ENCODE assay signal across 19 cellular contexts in genomic region chr15:78325092-78325843, GRCh38. TPM values are rescaled to one million over a fixed set of nuclear protein-coding genes. Genes with fewer than 3 reads are reported as not detected.
DNase-seq lines count a peak whose midpoint lies in the region; ATAC-seq and TF ChIP-seq lines count a peak whose summit lies in the region.
"Had no signal": no experiment of that assay in that cellular context is flagged by ENCODE, and none has a peak within 500 bp of the region (broad histone marks: within the 10 kb centered on the region; RNA-seq: fewer than 3 reads in every experiment).

No MANE protein-coding gene starts in this region.

- ATAC-seq in foreskin keratinocyte (peak; percentile 12), HG03139 (IDR thresholded peaks at IDR 0.05; ENCODE audit: unreplicated experiment) (no peak)
- ATAC-seq: activated T-cell treated with anti-CD3 and anti-CD28 coated beads, Interleukin-2, amount 50 U/mL, for 72 hours; left lobe of liver had no signal

- no peak overlapping the region for H3K4me3 ChIP-seq in HEK293 (ENCODE audit: low read depth, low read length)
- H3K4me3 ChIP-seq: GM23248 had no signal

- H3K36me3 Mint-ChIP-seq in activated CD4-positive, alpha-beta T cell treated with anti-CD3 and anti-CD28 coated beads, Interleukin-2, amount 10 ng/mL, durations not matched to agents 7 days and 5 days (ENCODE audit: low read depth), result no peaks in the 10 kb centered on the region

- TF ChIP-seq CTCF in HEK293 (tag by site-specific recombination; IDR thresholded peaks at IDR 0.05) (no peak), foreskin keratinocyte (conservative IDR thresholded peaks at IDR 0.05) (peak; percentile 9)

- DNase-seq in astrocyte of the hippocampus (ENCODE audit: low read depth, low spot score), result peak; percentile 82
- DNase-seq in foreskin keratinocyte, result peak; percentile 42 to 66
- peak; percentile 79 for DNase-seq in renal cortical epithelial cell (ENCODE audit: low read depth)
- no peak for DNase-seq in SK-N-DZ (ENCODE audit: low spot score)
- no peak for DNase-seq in activated CD4-positive, alpha-beta T cell treated with anti-CD3 and anti-CD28 coated beads, Interleukin-2, amount 10 ng/mL, durations not matched to agents 7 days and 5 days
- DNase-seq: activated CD4-positive, alpha-beta T cell treated with anti-CD3 and anti-CD28 coated beads, Interleukin-2, amount 50 U/mL, for 1 hour; activated T-cell treated with anti-CD3 and anti-CD28 coated beads, Interleukin-2, amount 50 U/mL, for 72 hours; amniotic stem cell; CD4-positive, alpha-beta T cell; effector memory CD4-positive, alpha-beta T cell; glutamatergic neuron; GM23248; NCI-H1930; NCI-H82; stimulated activated naive CD4-positive, alpha-beta T cell treated with Interleukin-2 at 50 U/mL for 16 hours; T-helper 9 cell had no signal

- H3K4me1 ChIP-seq in HEK293 (ENCODE audit: control insufficient read depth, insufficient read depth, low read length) (no peaks in the 10 kb centered on the region; the same call in 1 of the 2 replicates), foreskin keratinocyte (no peaks in the 10 kb centered on the region)

- H3K9me3 Mint-ChIP-seq in activated CD4-positive, alpha-beta T cell treated with anti-CD3 and anti-CD28 coated beads, Interleukin-2, amount 10 ng/mL, durations not matched to agents 7 days and 5 days, result no peaks in the 10 kb centered on the region
- H3K9me3 Mint-ChIP-seq: activated T-cell treated with anti-CD3 and anti-CD28 coated beads, Interleukin-2, amount 50 U/mL, for 72 hours; CD4-positive, alpha-beta T cell had no signal

- H3K4me1 Mint-ChIP-seq in activated CD4-positive, alpha-beta T cell treated with anti-CD3 and anti-CD28 coated beads, Interleukin-2, amount 10 ng/mL, durations not matched to agents 7 days and 5 days, result no peaks in the 10 kb centered on the region

- CTCF ChIA-PET in HEK293 (lab: Yijun Ruan, JAX), result interaction anchor here (1.1 to 2.7 kb wide), 2 partner anchors 17 to 98 kb away, joined by 3 to 8 read pairs; no protein-coding TSS in a partner anchor
- CTCF ChIA-PET in activated CD4-positive, alpha-beta T cell treated with anti-CD3 and anti-CD28 coated beads, Interleukin-2, amount 10 ng/mL, durations not matched to agents 7 days and 5 days (lab: Charles Lee), result interaction anchor here (1.3 kb wide), 1 partner anchor 14 kb away, joined by 4 read pairs; no protein-coding TSS in a partner anchor

- no peak overlapping the region for H3K27ac ChIP-seq in HEK293 (ENCODE audit: extremely low read depth, low read depth, low read length)
- no peak overlapping the region for H3K27ac ChIP-seq in foreskin keratinocyte
- H3K27ac ChIP-seq: GM23248 had no signal

- H3K9me3 ChIP-seq in HEK293 (ENCODE audit: control insufficient read depth, insufficient read depth, low read depth, low read length), result no peaks in the 10 kb centered on the region

- H3K27me3 ChIP-seq in foreskin keratinocyte, result peaks cover 2% of the 10 kb centered on the region

- no peaks in the 10 kb centered on the region for H3K27me3 Mint-ChIP-seq in activated CD4-positive, alpha-beta T cell treated with anti-CD3 and anti-CD28 coated beads, Interleukin-2, amount 10 ng/mL, durations not matched to agents 7 days and 5 days
- H3K27me3 Mint-ChIP-seq: CD4-positive, alpha-beta T cell had no signal

- H3K27ac Mint-ChIP-seq in activated CD4-positive, alpha-beta T cell treated with anti-CD3 and anti-CD28 coated beads, Interleukin-2, amount 10 ng/mL, durations not matched to agents 7 days and 5 days, result no peak overlapping the region
- H3K27ac Mint-ChIP-seq: activated T-cell treated with anti-CD3 and anti-CD28 coated beads, Interleukin-2, amount 50 U/mL, for 72 hours; CD4-positive, alpha-beta T cell had no signal

- no peak overlapping the region for H3K4me3 Mint-ChIP-seq in activated CD4-positive, alpha-beta T cell treated with anti-CD3 and anti-CD28 coated beads, Interleukin-2, amount 10 ng/mL, durations not matched to agents 7 days and 5 days
- H3K4me3 Mint-ChIP-seq: activated T-cell treated with anti-CD3 and anti-CD28 coated beads, Interleukin-2, amount 50 U/mL, for 72 hours; CD4-positive, alpha-beta T cell had no signal

- H3K36me3 ChIP-seq in HEK293 (ENCODE audit: control insufficient read depth in 2 of 2, insufficient read depth in 1 of 2, low read length in 2 of 2), result no peaks in the 10 kb centered on the region

- POLR2A ChIA-PET in HEK293 (lab: Yijun Ruan, JAX), result no interaction called here
- POLR2A ChIA-PET in activated CD4-positive, alpha-beta T cell treated with anti-CD3 and anti-CD28 coated beads, Interleukin-2, amount 10 ng/mL, durations not matched to agents 7 days and 5 days (lab: Charles Lee), result interaction anchor here (0.7 kb wide), 1 partner anchor 90 kb away, joined by 3 read pairs; no protein-coding TSS in a partner anchor

TF ChIP-seq in HEK293, 187 proteins besides CTCF, POLR2A, EP300 and RAD21:
- TF ChIP-seq ZNF391 (tag by site-specific recombination; IDR thresholded peaks at IDR 0.05; ENCODE audit: borderline replicate concordance, low read depth) (no peak), ZNF2 (tag by site-specific recombination; IDR thresholded peaks at IDR 0.05) (no peak), REPIN1 (tag by site-specific recombination; IDR thresholded peaks at IDR 0.05; ENCODE audit: low read depth) (no peak), ZFP3 (tag by site-specific recombination; IDR thresholded peaks at IDR 0.05; ENCODE audit: low read depth) (no peak), SCRT1 (tag by site-specific recombination; IDR thresholded peaks at IDR 0.05; ENCODE audit: borderline replicate concordance) (no peak), ZFHX2 (tag by site-specific recombination; conservative IDR thresholded peaks at IDR 0.05) (peak; percentile 53; the same call in 1 of the 2 replicates), ZIC2 (tag by site-specific recombination; IDR thresholded peaks at IDR 0.05) (peak; percentile 41; the same call in 1 of the 2 replicates), ZNF26 (tag by site-specific recombination; IDR thresholded peaks at IDR 0.05) (no peak), HOXC10 (CRISPR knock-in tag; IDR thresholded peaks at IDR 0.05) (no peak), ZBTB7A (tag by site-specific recombination; IDR thresholded peaks at IDR 0.05; ENCODE audit: low read depth) (no peak), ZNF658 (tag by site-specific recombination; IDR thresholded peaks at IDR 0.05) (no peak)
- TF ChIP-seq, protein P1, sequence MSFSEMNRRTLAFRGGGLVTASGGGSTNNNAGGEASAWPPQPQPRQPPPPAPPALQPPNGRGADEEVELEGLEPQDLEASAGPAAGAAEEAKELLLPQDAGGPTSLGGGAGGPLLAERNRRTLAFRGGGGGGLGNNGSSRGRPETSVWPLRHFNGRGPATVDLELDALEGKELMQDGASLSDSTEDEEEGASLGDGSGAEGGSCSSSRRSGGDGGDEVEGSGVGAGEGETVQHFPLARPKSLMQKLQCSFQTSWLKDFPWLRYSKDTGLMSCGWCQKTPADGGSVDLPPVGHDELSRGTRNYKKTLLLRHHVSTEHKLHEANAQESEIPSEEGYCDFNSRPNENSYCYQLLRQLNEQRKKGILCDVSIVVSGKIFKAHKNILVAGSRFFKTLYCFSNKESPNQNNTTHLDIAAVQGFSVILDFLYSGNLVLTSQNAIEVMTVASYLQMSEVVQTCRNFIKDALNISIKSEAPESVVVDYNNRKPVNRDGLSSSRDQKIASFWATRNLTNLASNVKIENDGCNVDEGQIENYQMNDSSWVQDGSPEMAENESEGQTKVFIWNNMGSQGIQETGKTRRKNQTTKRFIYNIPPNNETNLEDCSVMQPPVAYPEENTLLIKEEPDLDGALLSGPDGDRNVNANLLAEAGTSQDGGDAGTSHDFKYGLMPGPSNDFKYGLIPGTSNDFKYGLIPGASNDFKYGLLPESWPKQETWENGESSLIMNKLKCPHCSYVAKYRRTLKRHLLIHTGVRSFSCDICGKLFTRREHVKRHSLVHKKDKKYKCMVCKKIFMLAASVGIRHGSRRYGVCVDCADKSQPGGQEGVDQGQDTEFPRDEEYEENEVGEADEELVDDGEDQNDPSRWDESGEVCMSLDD (tag by site-specific recombination; IDR thresholded peaks at IDR 0.05), result no peak
- TF ChIP-seq, protein P2, sequence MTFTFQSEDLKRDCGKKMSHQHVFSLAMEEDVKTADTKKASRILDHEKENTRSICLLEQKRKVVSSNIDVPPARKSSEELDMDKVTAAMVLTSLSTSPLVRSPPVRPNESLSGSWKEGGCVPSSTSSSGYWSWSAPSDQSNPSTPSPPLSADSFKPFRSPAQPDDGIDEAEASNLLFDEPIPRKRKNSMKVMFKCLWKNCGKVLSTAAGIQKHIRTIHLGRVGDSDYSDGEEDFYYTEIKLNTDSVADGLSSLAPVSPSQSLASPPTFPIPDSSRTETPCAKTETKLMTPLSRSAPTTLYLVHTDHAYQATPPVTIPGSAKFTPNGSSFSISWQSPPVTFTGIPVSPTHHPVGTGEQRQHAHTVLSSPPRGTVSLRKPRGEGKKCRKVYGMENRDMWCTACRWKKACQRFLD (tag by site-specific recombination; IDR thresholded peaks at IDR 0.05), result no peak
TF ChIP-seq in HEK293: peak in this region for 2.

RNA-seq across cellular contexts. Expression of gene CRABP1, which starts 14.9 kb away (rescaled TPM):
- total RNA-seq in foreskin keratinocyte (not detected in 2 replicates), renal cortical epithelial cell (not detected in 2 replicates)
- not detected in 2 replicates for polyA plus RNA-seq in foreskin keratinocyte
- polyA plus RNA-seq in SK-N-DZ (2014; cell fraction: cytosol; rRNA removed), result 2.1 and 5.3 TPM in 2 replicates
- polyA plus RNA-seq in SK-N-DZ (2014; cell fraction: nucleus; rRNA removed), result 1.2 and 1.8 TPM in 2 replicates
- not detected for total RNA-seq in activated CD4-positive, alpha-beta T cell treated with anti-CD3 and anti-CD28 coated beads, Interleukin-2, amount 10 ng/mL, durations not matched to agents 7 days and 5 days
- total RNA-seq: CD4-positive, alpha-beta T cell; GM23248 had no signal
- polyA plus RNA-seq: GM23248 had no signal

RNA-seq across cellular contexts. Expression of gene SKIC8, which starts 25.9 kb away (rescaled TPM):
- total RNA-seq in foreskin keratinocyte, result 58.8 and 64.0 TPM in 2 replicates
- 52.2 and 58.2 TPM in 2 replicates for polyA plus RNA-seq in foreskin keratinocyte
- 60.6 and 89.1 TPM in 2 replicates for total RNA-seq in renal cortical epithelial cell
- polyA plus RNA-seq in SK-N-DZ (2014; cell fraction: cytosol; rRNA removed), result 110 and 148 TPM in 2 replicates
- 102 and 133 TPM in 2 replicates for polyA plus RNA-seq in SK-N-DZ (2014; cell fraction: nucleus; rRNA removed)
- total RNA-seq in activated CD4-positive, alpha-beta T cell treated with anti-CD3 and anti-CD28 coated beads, Interleukin-2, amount 10 ng/mL, durations not matched to agents 7 days and 5 days, result 10 to 100 TPM; 44.5 to 44.7 TPM

Comparison
In these comparisons a context has a peak if more than half of its experiments do, and no peak if none do; other contexts are left out.
1. DNase-seq: peak in astrocyte of the hippocampus (single experiment), foreskin keratinocyte (2 of 2) and renal cortical epithelial cell (single experiment); none in SK-N-DZ (single experiment) and activated CD4-positive, alpha-beta T cell treated with anti-CD3 and anti-CD28 coated beads, Interleukin-2, amount 10 ng/mL, durations not matched to agents 7 days and 5 days (single experiment).